In the genomic region with DNA sequence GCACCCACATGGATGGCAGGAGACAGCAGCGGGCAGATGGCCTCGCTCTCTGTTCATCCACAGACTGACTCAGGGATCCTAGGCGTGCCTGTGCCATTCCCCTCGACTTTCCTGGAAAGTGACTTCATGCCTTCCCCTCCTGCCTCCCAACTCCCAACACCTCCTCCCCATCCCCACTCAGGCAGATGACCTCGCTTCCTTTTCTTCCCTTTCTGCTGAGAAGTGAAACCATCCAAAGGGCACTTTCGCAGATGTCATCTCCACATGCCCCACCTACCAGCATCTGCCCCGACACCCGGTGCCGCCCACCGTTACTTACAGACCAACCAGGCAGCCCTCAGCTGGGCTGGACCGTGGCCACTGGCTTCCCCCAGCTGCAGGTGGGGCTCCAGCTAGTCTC, we compare ENCODE assay signal across 1 cellular context.
TF ChIP-seq lines count a peak whose summit lies in the region.

No MANE protein-coding gene starts in this region.

TF ChIP-seq in HEK293, 187 proteins besides CTCF, POLR2A, EP300 and RAD21 (continued from another document and continues in another):
- TF ChIP-seq ZNF488 (tag by site-specific recombination; IDR thresholded peaks at IDR 0.05), result no peak
- no peak for TF ChIP-seq ZNF248 (tag by site-specific recombination; IDR thresholded peaks at IDR 0.05)
- TF ChIP-seq ZNF148 (tag by site-specific recombination; IDR thresholded peaks at IDR 0.05; ENCODE audit: borderline replicate concordance), result no peak
- no peak for TF ChIP-seq ZNF530 (tag by site-specific recombination; IDR thresholded peaks at IDR 0.05; ENCODE audit: low read depth)
- no peak for TF ChIP-seq KLF10 (tag by site-specific recombination; IDR thresholded peaks at IDR 0.05)
- TF ChIP-seq SETDB1 (IDR thresholded peaks at IDR 0.05; ENCODE audit: insufficient read length, low read length), result no peak
- no peak for TF ChIP-seq ZNF544 (tag by site-specific recombination; IDR thresholded peaks at IDR 0.05)
- TF ChIP-seq ZNF266 (tag by site-specific recombination; IDR thresholded peaks at IDR 0.05; ENCODE audit: low read depth), result no peak
- TF ChIP-seq ZNF335 (tag by site-specific recombination; conservative IDR thresholded peaks at IDR 0.05), result no peak; the same call in 1 of the 2 replicates
- TF ChIP-seq MZF1 (tag by site-specific recombination; IDR thresholded peaks at IDR 0.05; ENCODE audit: borderline replicate concordance), result no peak; the same call in 1 of the 2 replicates
- no peak for TF ChIP-seq ZNF707 (tag by site-specific recombination; IDR thresholded peaks at IDR 0.05)
- no peak for TF ChIP-seq ZFP37 (tag by site-specific recombination; IDR thresholded peaks at IDR 0.05)
- no peak for TF ChIP-seq TRIM28 (IDR thresholded peaks at IDR 0.05; ENCODE audit: borderline replicate concordance, low read length)
- no peak for TF ChIP-seq ZFP3 (tag by site-specific recombination; IDR thresholded peaks at IDR 0.05; ENCODE audit: low read depth)
- TF ChIP-seq GLIS1 (tag by site-specific recombination; IDR thresholded peaks at IDR 0.05), result no peak
- TF ChIP-seq ZNF214 (tag by site-specific recombination; IDR thresholded peaks at IDR 0.05; ENCODE audit: borderline replicate concordance), result no peak
- no peak for TF ChIP-seq ZBTB7A (tag by site-specific recombination; IDR thresholded peaks at IDR 0.05; ENCODE audit: low read depth)
- no peak for TF ChIP-seq YY2 (tag by site-specific recombination; IDR thresholded peaks at IDR 0.05)
- no peak for TF ChIP-seq ZSCAN4 (tag by site-specific recombination; IDR thresholded peaks at IDR 0.05)
- TF ChIP-seq ZNF624 (tag by site-specific recombination; IDR thresholded peaks at IDR 0.05), result no peak
- TF ChIP-seq ZBTB6 (tag by site-specific recombination; IDR thresholded peaks at IDR 0.05), result no peak
- TF ChIP-seq ZNF558 (tag by site-specific recombination; IDR thresholded peaks at IDR 0.05), result no peak
- TF ChIP-seq ELK4 (IDR thresholded peaks at IDR 0.05; ENCODE audit: borderline replicate concordance, low read depth, low read length), result no peak
- TF ChIP-seq, protein P1, sequence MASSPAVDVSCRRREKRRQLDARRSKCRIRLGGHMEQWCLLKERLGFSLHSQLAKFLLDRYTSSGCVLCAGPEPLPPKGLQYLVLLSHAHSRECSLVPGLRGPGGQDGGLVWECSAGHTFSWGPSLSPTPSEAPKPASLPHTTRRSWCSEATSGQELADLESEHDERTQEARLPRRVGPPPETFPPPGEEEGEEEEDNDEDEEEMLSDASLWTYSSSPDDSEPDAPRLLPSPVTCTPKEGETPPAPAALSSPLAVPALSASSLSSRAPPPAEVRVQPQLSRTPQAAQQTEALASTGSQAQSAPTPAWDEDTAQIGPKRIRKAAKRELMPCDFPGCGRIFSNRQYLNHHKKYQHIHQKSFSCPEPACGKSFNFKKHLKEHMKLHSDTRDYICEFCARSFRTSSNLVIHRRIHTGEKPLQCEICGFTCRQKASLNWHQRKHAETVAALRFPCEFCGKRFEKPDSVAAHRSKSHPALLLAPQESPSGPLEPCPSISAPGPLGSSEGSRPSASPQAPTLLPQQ (tag by site-specific recombination; IDR thresholded peaks at IDR 0.05), result no peak
- no peak for TF ChIP-seq RBAK (tag by site-specific recombination; IDR thresholded peaks at IDR 0.05)
- TF ChIP-seq ZNF514 (tag by site-specific recombination; IDR thresholded peaks at IDR 0.05), result no peak
- peak; percentile 76 for TF ChIP-seq SP7 (tag by site-specific recombination; IDR thresholded peaks at IDR 0.05)
- TF ChIP-seq ZNF37A (tag by site-specific recombination; IDR thresholded peaks at IDR 0.05), result no peak
- TF ChIP-seq GFI1B (tag by site-specific recombination; IDR thresholded peaks at IDR 0.05), result no peak
- TF ChIP-seq ZNF571 (tag by site-specific recombination; IDR thresholded peaks at IDR 0.05), result no peak
- no peak for TF ChIP-seq ZNF768 (tag by site-specific recombination; IDR thresholded peaks at IDR 0.05)
- no peak for TF ChIP-seq ZNF169 (tag by site-specific recombination; IDR thresholded peaks at IDR 0.05)
- no peak; the same call in 1 of the 2 replicates for TF ChIP-seq ZNF76 (tag by site-specific recombination; IDR thresholded peaks at IDR 0.05; ENCODE audit: borderline replicate concordance, low read depth)
- TF ChIP-seq ZNF670 (tag by site-specific recombination; IDR thresholded peaks at IDR 0.05; ENCODE audit: low read depth), result no peak
- no peak for TF ChIP-seq ZNF48 (tag by site-specific recombination; IDR thresholded peaks at IDR 0.05)
- TF ChIP-seq BCL11B (tag by site-specific recombination; IDR thresholded peaks at IDR 0.05; ENCODE audit: low read depth), result no peak
- TF ChIP-seq KLF7 (tag by site-specific recombination; IDR thresholded peaks at IDR 0.05; ENCODE audit: borderline replicate concordance), result no peak
- no peak for TF ChIP-seq ZNF174 (tag by site-specific recombination; IDR thresholded peaks at IDR 0.05)
- no peak for TF ChIP-seq ZNF354C (tag by site-specific recombination; IDR thresholded peaks at IDR 0.05; ENCODE audit: borderline replicate concordance, low read depth)
- TF ChIP-seq ZNF660 (tag by site-specific recombination; IDR thresholded peaks at IDR 0.05), result 0 out of 2 replicates have a peak, but pooled peaks have one; percentile 34
- no peak for TF ChIP-seq TCF7L2 (IDR thresholded peaks at IDR 0.05; ENCODE audit: borderline replicate concordance, low read depth, low read length)
- TF ChIP-seq BCL11A (tag by site-specific recombination; IDR thresholded peaks at IDR 0.05; ENCODE audit: low read depth), result no peak
- TF ChIP-seq ZNF146 (tag by site-specific recombination; IDR thresholded peaks at IDR 0.05), result no peak
- TF ChIP-seq, protein P2, sequence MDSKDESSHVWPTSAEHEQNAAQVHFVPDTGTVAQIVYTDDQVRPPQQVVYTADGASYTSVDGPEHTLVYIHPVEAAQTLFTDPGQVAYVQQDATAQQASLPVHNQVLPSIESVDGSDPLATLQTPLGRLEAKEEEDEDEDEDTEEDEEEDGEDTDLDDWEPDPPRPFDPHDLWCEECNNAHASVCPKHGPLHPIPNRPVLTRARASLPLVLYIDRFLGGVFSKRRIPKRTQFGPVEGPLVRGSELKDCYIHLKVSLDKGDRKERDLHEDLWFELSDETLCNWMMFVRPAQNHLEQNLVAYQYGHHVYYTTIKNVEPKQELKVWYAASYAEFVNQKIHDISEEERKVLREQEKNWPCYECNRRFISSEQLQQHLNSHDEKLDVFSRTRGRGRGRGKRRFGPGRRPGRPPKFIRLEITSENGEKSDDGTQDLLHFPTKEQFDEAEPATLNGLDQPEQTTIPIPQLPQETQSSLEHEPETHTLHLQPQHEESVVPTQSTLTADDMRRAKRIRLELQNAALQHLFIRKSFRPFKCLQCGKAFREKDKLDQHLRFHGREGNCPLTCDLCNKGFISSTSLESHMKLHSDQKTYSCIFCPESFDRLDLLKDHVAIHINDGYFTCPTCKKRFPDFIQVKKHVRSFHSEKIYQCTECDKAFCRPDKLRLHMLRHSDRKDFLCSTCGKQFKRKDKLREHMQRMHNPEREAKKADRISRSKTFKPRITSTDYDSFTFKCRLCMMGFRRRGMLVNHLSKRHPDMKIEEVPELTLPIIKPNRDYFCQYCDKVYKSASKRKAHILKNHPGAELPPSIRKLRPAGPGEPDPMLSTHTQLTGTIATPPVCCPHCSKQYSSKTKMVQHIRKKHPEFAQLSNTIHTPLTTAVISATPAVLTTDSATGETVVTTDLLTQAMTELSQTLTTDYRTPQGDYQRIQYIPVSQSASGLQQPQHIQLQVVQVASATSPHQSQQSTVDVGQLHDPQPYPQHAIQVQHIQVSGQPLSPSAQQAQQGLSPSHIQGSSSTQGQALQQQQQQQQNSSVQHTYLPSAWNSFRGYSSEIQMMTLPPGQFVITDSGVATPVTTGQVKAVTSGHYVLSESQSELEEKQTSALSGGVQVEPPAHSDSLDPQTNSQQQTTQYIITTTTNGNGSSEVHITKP (tag by site-specific recombination; IDR thresholded peaks at IDR 0.05), result peak; percentile 66
- TF ChIP-seq ZNF24 (tag by site-specific recombination; IDR thresholded peaks at IDR 0.05), result no peak
- TF ChIP-seq ZSCAN16 (tag by site-specific recombination; IDR thresholded peaks at IDR 0.05), result no peak
- TF ChIP-seq ZNF157 (tag by site-specific recombination; IDR thresholded peaks at IDR 0.05), result no peak
- peak; percentile 61 for TF ChIP-seq ZNF629 (tag by site-specific recombination; IDR thresholded peaks at IDR 0.05)
- no peak for TF ChIP-seq SALL2 (tag by site-specific recombination; IDR thresholded peaks at IDR 0.05; ENCODE audit: borderline replicate concordance)
- TF ChIP-seq ZNF10 (tag by site-specific recombination; IDR thresholded peaks at IDR 0.05), result no peak
- TF ChIP-seq ZNF626 (tag by site-specific recombination; IDR thresholded peaks at IDR 0.05), result no peak
- TF ChIP-seq PBX3 (CRISPR knock-in tag; IDR thresholded peaks at IDR 0.05), result no peak
